In genomic region chr3:15345051-15345607, GRCh38 we compare ENCODE assay signal across 8 cellular contexts. TPM values are rescaled to one million over a fixed set of nuclear protein-coding genes. Genes with fewer than 3 reads are reported as not detected.
DNase-seq lines count a peak whose midpoint lies in the region; ATAC-seq and TF ChIP-seq lines count a peak whose summit lies in the region.

No MANE protein-coding gene starts in this region.

- TF ChIP-seq POLR2A in heart left ventricle (IDR thresholded peaks at IDR 0.05), result no peak

- no peak overlapping the region for H3K27ac Mint-ChIP-seq in CD4-positive, alpha-beta T cell

- intact Hi-C loops in CD4-positive, alpha-beta T cell (cut with DNase I, micrococcal nuclease), result no loop called here
- intact Hi-C loops in heart left ventricle (cut with DNase I), result no loop called here

- no peaks in the 10 kb centered on the region for H3K36me3 Mint-ChIP-seq in CD4-positive, alpha-beta T cell (ENCODE audit: low read depth)

- TF ChIP-seq CTCF in CD4-positive, alpha-beta T cell (IDR thresholded peaks at IDR 0.05), result no peak
- TF ChIP-seq CTCF in GM13976 (IDR thresholded peaks at IDR 0.05; ENCODE audit: borderline replicate concordance, control extremely low read depth, extremely low read depth, insufficient read depth, missing control alignments), result no peak
- no peak for TF ChIP-seq CTCF in heart left ventricle (IDR thresholded peaks at IDR 0.05)

- no peak overlapping the region for H3K4me3 ChIP-seq in heart left ventricle

- CTCF ChIA-PET in CD4-positive, alpha-beta T cell (lab: Charles Lee), result interaction anchor here (0.6 to 4.1 kb wide), 4 partner anchors 9 to 237 kb away, joined by 3 to 17 read pairs (median 4); partner anchors contain the start of gene SH3BP5

- no peaks in the 10 kb centered on the region for H3K9me3 ChIP-seq in CD4-positive, alpha-beta T cell (ENCODE audit: control insufficient read depth, low read length)
- H3K9me3 ChIP-seq in heart left ventricle, result peaks cover 0 to 10% (median 0%) of the 10 kb centered on the region in 12 donors

- in situ Hi-C loops in GM13976 (cut with MboI; ENCODE audit: low sequenced_read_pairs, unreplicated experiment), result no loop called here

- H3K36me3 ChIP-seq in heart left ventricle, result no peaks in the 10 kb centered on the region

- H3K27me3 ChIP-seq in CD4-positive, alpha-beta T cell (ENCODE audit: control insufficient read depth, insufficient read depth, low read length), result no peaks in the 10 kb centered on the region
- H3K27me3 ChIP-seq in heart left ventricle, result no peaks in the 10 kb centered on the region

- H3K4me3 Mint-ChIP-seq in CD4-positive, alpha-beta T cell, result peak overlapping the region; percentile 3

- WGBS in heart left ventricle, 4 donors, result 68 to 75% (median 70%) methylated on average over 4 of the region's 4 CpGs

- ATAC-seq in CD4-positive, alpha-beta T cell (ENCODE audit: poor library complexity), result no peak
- ATAC-seq in GM21360 (IDR thresholded peaks at IDR 0.05; ENCODE audit: unreplicated experiment) (peak; percentile 29), HG03520 (IDR thresholded peaks at IDR 0.05; ENCODE audit: unreplicated experiment) (peak; percentile 15), heart left ventricle (no peak)

- no peak for DNase-seq in CD4-positive, alpha-beta T cell
- DNase-seq in SHP77 (lab: John Stamatoyannopoulos, UW) (peak; percentile 79 to 90), GM13976 (ENCODE audit: low spot score) (no peak), foreskin melanocyte (no peak), heart left ventricle (no peak)
- DNase-seq in activated naive CD4-positive, alpha-beta T cell treated with Interleukin-2 at 50 U/mL for 16 hours, result no peak

- H3K4me1 Mint-ChIP-seq in CD4-positive, alpha-beta T cell (ENCODE audit: low read depth), result peaks cover 68% of the 10 kb centered on the region

- POLR2A ChIA-PET in CD4-positive, alpha-beta T cell (lab: Charles Lee), result interaction anchor here (0.8 to 1.6 kb wide), 4 partner anchors 13 to 72 kb away, joined by 3 to 6 read pairs (median 4); partner anchors contain the start of gene SH3BP5

- no peak overlapping the region for H3K27ac ChIP-seq in CD4-positive, alpha-beta T cell (ENCODE audit: low read depth, low read length)
- H3K27ac ChIP-seq in heart left ventricle, result no peak overlapping the region

- peaks cover 2% of the 10 kb centered on the region for H3K9me3 Mint-ChIP-seq in CD4-positive, alpha-beta T cell

- peaks cover 0 to 34% (median 0%) of the 10 kb centered on the region in 12 donors for H3K4me1 ChIP-seq in heart left ventricle

- no peaks in the 10 kb centered on the region for H3K27me3 Mint-ChIP-seq in CD4-positive, alpha-beta T cell

RNA-seq across cellular contexts. Expression of gene SH3BP5, which starts 12.7 kb away (rescaled TPM):
- total RNA-seq in CD4-positive, alpha-beta T cell, result 10 to 100 TPM; 16.8 to 17.7 TPM
- total RNA-seq in heart left ventricle, result 10 to 100 TPM in 5 of 9 donors, 1 to 10 TPM in 4; 4.9 to 28.6 (median 11.7) TPM
- polyA plus RNA-seq in heart left ventricle, result 1 to 10 TPM; 5.2 to 8.7 TPM

Comparison
In these comparisons a context has a peak if more than half of its experiments do, and no peak if none do; other contexts are left out.
1. ATAC-seq: peak in GM21360 (single experiment) and HG03520 (single experiment); none in CD4-positive, alpha-beta T cell (single experiment) and heart left ventricle (0 of 4).
2. DNase-seq: peak in SHP77 (2 of 2); none in CD4-positive, alpha-beta T cell (0 of 10), GM13976 (single experiment), foreskin melanocyte (single experiment), heart left ventricle (0 of 5) and activated naive CD4-positive, alpha-beta T cell treated with Interleukin-2 at 50 U/mL for 16 hours (single experiment).